Comparison of ENCODE assay signal across 13 cellular contexts in genomic region chr3:162719684-162720341, GRCh38.
DNase-seq lines count a peak whose midpoint lies in the region; ATAC-seq lines count a peak whose summit lies in the region.
"Had no signal": no experiment of that assay in that cellular context is flagged by ENCODE, and none has a peak within 500 bp of the region (broad histone marks: within the 10 kb centered on the region; RNA-seq: fewer than 3 reads in every experiment).

No MANE protein-coding gene starts in this region.

- H3K9me3 ChIP-seq in adipocyte (ENCODE audit: control insufficient read depth, low read length) = no peaks in the 10 kb centered on the region
- H3K9me3 ChIP-seq: Caco-2 had no signal

- H3K4me1 ChIP-seq in adipocyte (ENCODE audit: control insufficient read depth, insufficient read depth, low read length) = peaks cover 4% of the 10 kb centered on the region
- H3K4me1 ChIP-seq: Caco-2 had no signal

- DNase-seq in AG08395 (ENCODE audit: low spot score) (peak; percentile 63), HPDE6-E6E7 (ENCODE audit: extremely low spot score) (peak; percentile 55), adipocyte (ENCODE audit: low read depth) (peak; percentile 94), glomerular visceral epithelial cell (ENCODE audit: extremely low spot score) (peak; percentile 83), occipital lobe (lab: John Stamatoyannopoulos, UW) (no peak)
- DNase-seq in stimulated activated naive CD8-positive, alpha-beta T cell treated with anti-CD3 and anti-CD28 coated beads, Interleukin-15, Interleukin-2, amounts not matched to agents 100 U/mL and 50 U/mL, for 24 hours = no peak
- DNase-seq: Caco-2, midbrain, NCI-H1417 treated with DMSO at 0.1 percent for 48 hours, Right ventricle myocardium superior had no signal

- H3K9ac ChIP-seq in adipocyte (ENCODE audit: low read length) = no peak overlapping the region

- ATAC-seq in GM21825 (IDR thresholded peaks at IDR 0.05; ENCODE audit: unreplicated experiment) (no peak), GM19452 (IDR thresholded peaks at IDR 0.05; ENCODE audit: unreplicated experiment) (no peak)
- no peak for ATAC-seq in stimulated activated naive CD8-positive, alpha-beta T cell treated with anti-CD3 and anti-CD28 coated beads, Interleukin-15, Interleukin-2, amounts not matched to agents 100 U/mL and 50 U/mL, for 24 hours
- ATAC-seq: activated naive CD4-positive, alpha-beta T cell treated with anti-CD3 and anti-CD28 coated beads, Interleukin-2, amount 50 U/mL, for 72 hours had no signal

- no peaks in the 10 kb centered on the region for H3K27me3 ChIP-seq in adipocyte (replicated peaks; ENCODE audit: control insufficient read depth, insufficient read depth, low read length)

- H3K4me3 ChIP-seq in adipocyte (ENCODE audit: low read length) = no peak overlapping the region

- H3K36me3 ChIP-seq in adipocyte (ENCODE audit: control insufficient read depth, insufficient read depth, low read length, severe bottlenecking) = no peaks in the 10 kb centered on the region

Comparison
In these comparisons a context has a peak if more than half of its experiments do, and no peak if none do; other contexts are left out.
1. DNase-seq: peak in AG08395 (single experiment), HPDE6-E6E7 (single experiment), adipocyte (single experiment) and glomerular visceral epithelial cell (single experiment); none in occipital lobe (single experiment) and stimulated activated naive CD8-positive, alpha-beta T cell treated with anti-CD3 and anti-CD28 coated beads, Interleukin-15, Interleukin-2, amounts not matched to agents 100 U/mL and 50 U/mL, for 24 hours (single experiment).